In genomic region chr1:156508205-156508954, GRCh38 we compare ENCODE assay signal across 1 cellular context.
A peak's percentile ranks its signal among the peaks of the same experiment; 100 is the strongest.
TF ChIP-seq lines count a peak whose summit lies in the region.

No MANE protein-coding gene starts in this region.

TF ChIP-seq in HEK293, 187 proteins besides CTCF, POLR2A, EP300 and RAD21 (continued from another document):
- TF ChIP-seq ZNF558 (tag by site-specific recombination; IDR thresholded peaks at IDR 0.05) (no peak), REST (tag by site-specific recombination; IDR thresholded peaks at IDR 0.05) (peak; percentile 71)
